ENCODE assay signal across 1 cellular context in the genomic region with DNA sequence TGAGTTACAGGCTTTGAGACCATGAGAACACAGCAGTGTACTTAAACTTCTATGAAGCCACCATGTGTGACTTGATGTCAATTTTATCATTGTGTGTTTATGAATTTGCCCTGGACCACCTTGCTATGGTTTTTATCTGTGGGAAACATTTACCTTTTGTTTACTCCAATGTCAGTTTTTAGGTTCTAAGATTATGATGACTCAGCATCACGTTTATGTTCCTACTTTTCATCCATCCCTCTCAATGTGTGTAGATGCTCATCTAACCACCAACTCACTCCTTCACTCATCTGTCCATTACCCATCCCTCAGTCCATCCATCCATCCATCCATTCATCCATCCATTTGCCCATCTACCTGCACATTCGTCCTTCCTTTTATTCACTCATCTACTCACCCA.
A peak's percentile ranks its signal among the peaks of the same experiment; 100 is the strongest.
TF ChIP-seq lines count a peak whose summit lies in the region.

No MANE protein-coding gene starts in this region.

TF ChIP-seq in HEK293, 187 proteins besides CTCF, POLR2A, EP300 and RAD21 (continued from another document):
- TF ChIP-seq, protein P1, sequence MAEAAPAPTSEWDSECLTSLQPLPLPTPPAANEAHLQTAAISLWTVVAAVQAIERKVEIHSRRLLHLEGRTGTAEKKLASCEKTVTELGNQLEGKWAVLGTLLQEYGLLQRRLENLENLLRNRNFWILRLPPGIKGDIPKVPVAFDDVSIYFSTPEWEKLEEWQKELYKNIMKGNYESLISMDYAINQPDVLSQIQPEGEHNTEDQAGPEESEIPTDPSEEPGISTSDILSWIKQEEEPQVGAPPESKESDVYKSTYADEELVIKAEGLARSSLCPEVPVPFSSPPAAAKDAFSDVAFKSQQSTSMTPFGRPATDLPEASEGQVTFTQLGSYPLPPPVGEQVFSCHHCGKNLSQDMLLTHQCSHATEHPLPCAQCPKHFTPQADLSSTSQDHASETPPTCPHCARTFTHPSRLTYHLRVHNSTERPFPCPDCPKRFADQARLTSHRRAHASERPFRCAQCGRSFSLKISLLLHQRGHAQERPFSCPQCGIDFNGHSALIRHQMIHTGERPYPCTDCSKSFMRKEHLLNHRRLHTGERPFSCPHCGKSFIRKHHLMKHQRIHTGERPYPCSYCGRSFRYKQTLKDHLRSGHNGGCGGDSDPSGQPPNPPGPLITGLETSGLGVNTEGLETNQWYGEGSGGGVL (tag by site-specific recombination; IDR thresholded peaks at IDR 0.05) = 0 out of 2 replicates have a peak, but pooled peaks have one; percentile 29
- no peak for TF ChIP-seq ZNF274 (IDR thresholded peaks at IDR 0.05; ENCODE audit: low read length)
- no peak for TF ChIP-seq ZNF274 (tag by site-specific recombination; IDR thresholded peaks at IDR 0.05; ENCODE audit: borderline replicate concordance)
- TF ChIP-seq, protein P2, sequence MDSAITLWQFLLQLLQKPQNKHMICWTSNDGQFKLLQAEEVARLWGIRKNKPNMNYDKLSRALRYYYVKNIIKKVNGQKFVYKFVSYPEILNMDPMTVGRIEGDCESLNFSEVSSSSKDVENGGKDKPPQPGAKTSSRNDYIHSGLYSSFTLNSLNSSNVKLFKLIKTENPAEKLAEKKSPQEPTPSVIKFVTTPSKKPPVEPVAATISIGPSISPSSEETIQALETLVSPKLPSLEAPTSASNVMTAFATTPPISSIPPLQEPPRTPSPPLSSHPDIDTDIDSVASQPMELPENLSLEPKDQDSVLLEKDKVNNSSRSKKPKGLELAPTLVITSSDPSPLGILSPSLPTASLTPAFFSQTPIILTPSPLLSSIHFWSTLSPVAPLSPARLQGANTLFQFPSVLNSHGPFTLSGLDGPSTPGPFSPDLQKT (IDR thresholded peaks at IDR 0.05; ENCODE audit: borderline replicate concordance, low read depth, low read length) = no peak
- TF ChIP-seq, protein P3, sequence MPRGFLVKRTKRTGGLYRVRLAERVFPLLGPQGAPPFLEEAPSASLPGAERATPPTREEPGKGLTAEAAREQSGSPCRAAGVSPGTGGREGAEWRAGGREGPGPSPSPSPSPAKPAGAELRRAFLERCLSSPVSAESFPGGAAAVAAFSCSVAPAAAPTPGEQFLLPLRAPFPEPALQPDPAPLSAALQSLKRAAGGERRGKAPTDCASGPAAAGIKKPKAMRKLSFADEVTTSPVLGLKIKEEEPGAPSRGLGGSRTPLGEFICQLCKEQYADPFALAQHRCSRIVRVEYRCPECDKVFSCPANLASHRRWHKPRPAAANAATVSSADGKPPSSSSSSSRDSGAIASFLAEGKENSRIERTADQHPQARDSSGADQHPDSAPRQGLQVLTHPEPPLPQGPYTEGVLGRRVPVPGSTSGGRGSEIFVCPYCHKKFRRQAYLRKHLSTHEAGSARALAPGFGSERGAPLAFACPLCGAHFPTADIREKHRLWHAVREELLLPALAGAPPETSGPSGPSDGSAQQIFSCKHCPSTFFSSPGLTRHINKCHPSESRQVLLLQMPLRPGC (tag by site-specific recombination; IDR thresholded peaks at IDR 0.05) = no peak
- TF ChIP-seq ZNF169 (tag by site-specific recombination; IDR thresholded peaks at IDR 0.05) = no peak
- TF ChIP-seq ZNF777 (tag by site-specific recombination; IDR thresholded peaks at IDR 0.05; ENCODE audit: borderline replicate concordance) = no peak
